ENCODE assay signal across 24 cellular contexts in genomic region chr11:134015541-134015940, GRCh38. TPM values are rescaled to one million over a fixed set of nuclear protein-coding genes. Genes with fewer than 3 reads are reported as not detected.
"Had no signal": no experiment of that assay in that cellular context is flagged by ENCODE, and none has a peak within 500 bp of the region (broad histone marks: within the 10 kb centered on the region; RNA-seq: fewer than 3 reads in every experiment).

No MANE protein-coding gene starts in this region.

- H3K4me3 ChIP-seq: gastrocnemius medialis, left lung, tibial nerve had no signal

- H3K9me3 ChIP-seq: gastrocnemius medialis, left lung, tibial nerve had no signal

- H3K27ac ChIP-seq: gastrocnemius medialis, left lung, tibial nerve, WERI-Rb-1 had no signal

- DNase-seq: activated CD4-positive, alpha-beta memory T cell treated with anti-CD3 and anti-CD28 coated beads for 36 hours; activated CD4-positive, alpha-beta T cell treated with anti-CD3 and anti-CD28 coated beads, Interleukin-2, amount 10 ng/mL, durations not matched to agents 24 days and 14 days; activated CD8-positive, alpha-beta memory T cell treated with anti-CD3 and anti-CD28 coated beads, Interleukin-2, amount 50 U/mL, for 4 hours; activated gamma-delta T cell; activated naive CD4-positive, alpha-beta T cell treated with anti-CD3 and anti-CD28 coated beads, Interleukin-2, amount 10 ng/mL, durations not matched to agents 7 days and 5 days; activated naive CD8-positive, alpha-beta T cell treated with anti-CD3 and anti-CD28 coated beads, Interleukin-2, amount 10 ng/mL, durations not matched to agents 7 days and 5 days; activated T-cell treated with anti-CD3 and anti-CD28 coated beads, Interleukin-2, amount 50 U/mL, for 24 hours; central memory CD4-positive, alpha-beta T cell; dermis blood vessel endothelial cell; effector CD8-positive, alpha-beta T cell; gastrocnemius medialis; head of caudate nucleus; kidney glomerular epithelial cell; left lung; stimulated activated CD4-positive, alpha-beta T cell treated with anti-CD3 and anti-CD28 coated beads, Interleukin-15, amount 100 ng/mL, for 24 hours; stimulated activated CD4-positive, alpha-beta T cell treated with anti-CD3 and anti-CD28 coated beads, Interleukin-2, amount 100 ng/mL, for 24 hours; stimulated activated naive CD4-positive, alpha-beta T cell; T-helper 17 cell; T1000; WERI-Rb-1 had no signal

- H3K4me1 ChIP-seq: gastrocnemius medialis, left lung, tibial nerve had no signal

- ATAC-seq: activated CD4-positive, CD25-positive, alpha-beta regulatory T cell treated with anti-CD3 and anti-CD28 coated beads, Interleukin-2, amount 50 U/mL, for 24 hours; gastrocnemius medialis; left lung; SK-N-SH treated with all-trans-retinoic acid at 6 μM for 48 hours; T-helper 17 cell had no signal

- H3K36me3 ChIP-seq: gastrocnemius medialis, left lung, tibial nerve, WERI-Rb-1 had no signal

RNA-seq across cellular contexts. Expression of gene IGSF9B, which starts 58.8 kb away (rescaled TPM):
- total RNA-seq: lung microvascular endothelial cell had no signal
